ENCODE assay signal across 13 cellular contexts in the genomic region with DNA sequence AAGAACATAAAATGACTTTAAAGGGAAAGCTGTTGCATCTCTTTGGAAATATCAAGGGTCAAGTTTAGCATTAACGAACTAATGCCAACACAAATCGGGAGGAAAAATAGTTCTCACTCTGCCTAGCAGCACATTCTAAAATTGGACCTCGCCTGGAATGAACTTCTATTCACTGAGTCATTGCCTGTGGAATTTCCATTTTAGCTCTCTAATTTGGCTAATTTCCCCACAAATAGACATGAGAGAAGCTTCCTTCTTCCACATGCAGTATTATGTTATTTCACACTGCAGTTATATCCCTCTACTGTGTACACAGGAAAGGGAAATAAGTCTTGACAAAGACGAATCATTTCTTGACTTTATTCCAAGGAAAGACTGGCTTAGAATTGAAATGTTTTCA. TPM values are rescaled to one million over a fixed set of nuclear protein-coding genes. Genes with fewer than 3 reads are reported as not detected.
DNase-seq lines count a peak whose midpoint lies in the region; ATAC-seq, FAIRE-seq and TF ChIP-seq lines count a peak whose summit lies in the region.
"Had no signal": no experiment of that assay in that cellular context is flagged by ENCODE, and none has a peak within 500 bp of the region (broad histone marks: within the 10 kb centered on the region; RNA-seq: fewer than 3 reads in every experiment).

No MANE protein-coding gene starts in this region.

- CTCF ChIA-PET in endothelial cell of umbilical vein (lab: Charles Lee), result interaction anchor here (1.0 to 1.4 kb wide), 2 partner anchors 18 to 79 kb away, joined by 5 to 6 read pairs; no protein-coding TSS in a partner anchor
- CTCF ChIA-PET in activated naive CD4-positive, alpha-beta T cell treated with anti-CD3 and anti-CD28 coated beads for 36 hours (lab: Charles Lee), result no interaction called here

- H3K9ac ChIP-seq in endothelial cell of umbilical vein (replicated peaks; ENCODE audit: extremely low read depth, insufficient read depth, low read length), result no peak overlapping the region

- peaks cover 30% of the 10 kb centered on the region for H3K4me1 ChIP-seq in endothelial cell of umbilical vein (ENCODE audit: control insufficient read depth, extremely low read depth, insufficient read depth, low read length)
- peaks cover 0 to 16% of the 10 kb centered on the region in 2 donors for H3K4me1 ChIP-seq in thoracic aorta (ENCODE audit: control insufficient read depth in 1 of 2, low read depth in 2 of 2)
- H3K4me1 ChIP-seq: Peyer's patch, suprapubic skin had no signal

- intact Hi-C loops in endothelial cell of umbilical vein (cut with micrococcal nuclease), result loop anchor here (2.0 kb wide), 1 partner anchor 304 kb away; no protein-coding TSS in a partner anchor
- intact Hi-C loops in activated naive CD4-positive, alpha-beta T cell treated with anti-CD3 and anti-CD28 coated beads for 36 hours (cut with micrococcal nuclease), result no loop called here

- H3K4me3 ChIP-seq in MG63 (peak overlapping the region; percentile 3; the same call in 1 of the 2 replicates), endothelial cell of umbilical vein (replicated peaks in 1 of 3; ENCODE audit: insufficient read depth in 1 of 3, low read depth in 1 of 3, low read length in 3 of 3) (no peak overlapping the region), thoracic aorta (peak overlapping the region; percentile 31)
- H3K4me3 ChIP-seq: mucosa of descending colon, Peyer's patch, suprapubic skin had no signal

- H3K36me3 Mint-ChIP-seq in activated naive CD4-positive, alpha-beta T cell treated with anti-CD3 and anti-CD28 coated beads for 36 hours (ENCODE audit: low read depth), result peaks cover 8% of the 10 kb centered on the region

- no peak overlapping the region for H3K4me3 Mint-ChIP-seq in activated naive CD4-positive, alpha-beta T cell treated with anti-CD3 and anti-CD28 coated beads for 36 hours

- DNase-seq in MG63, result no peak
- DNase-seq in endothelial cell of umbilical vein (ENCODE audit: low read depth, low spot score), result peak; percentile 90
- peak; percentile 65 for DNase-seq in kidney tubule cell (ENCODE audit: low spot score)
- no peak for DNase-seq in thoracic aorta (ENCODE audit: low spot score)
- no peak for DNase-seq in activated naive CD4-positive, alpha-beta T cell treated with anti-CD3 and anti-CD28 coated beads for 36 hours
- DNase-seq in MV-4-11 (lab: John Stamatoyannopoulos, UW), result no peak
- DNase-seq: activated naive CD4-positive, alpha-beta T cell treated with anti-CD3 and anti-CD28 coated beads, Interleukin-2, amount 50 U/mL, for 16 hours; hippocampal formation; mucosa of descending colon; Peyer's patch had no signal

- H3K27me3 ChIP-seq in MG63 (no peaks in the 10 kb centered on the region), endothelial cell of umbilical vein (ENCODE audit: control insufficient read depth in 2 of 2, insufficient read depth in 2 of 2, low read length in 2 of 2) (no peaks in the 10 kb centered on the region), thoracic aorta (replicated peaks; ENCODE audit: insufficient read depth) (no peaks in the 10 kb centered on the region)
- H3K27me3 ChIP-seq: Peyer's patch, suprapubic skin had no signal

- no peak for TF ChIP-seq CTCF in endothelial cell of umbilical vein (IDR thresholded peaks at IDR 0.05; ENCODE audit: extremely low read depth in 1 of 2, insufficient read depth in 1 of 2, low read depth in 1 of 2, low read length in 2 of 2)
- no peak for TF ChIP-seq CTCF in thoracic aorta (IDR thresholded peaks at IDR 0.05)

- ATAC-seq in thoracic aorta (ENCODE audit: insufficient number of reproducible peaks, low FRiP score, low read depth) (no peak), GM21825 (IDR thresholded peaks at IDR 0.05; ENCODE audit: unreplicated experiment) (no peak)
- ATAC-seq: mucosa of descending colon had no signal

- peaks cover 9% of the 10 kb centered on the region for H3K9me3 Mint-ChIP-seq in activated naive CD4-positive, alpha-beta T cell treated with anti-CD3 and anti-CD28 coated beads for 36 hours

- H4K20me1 ChIP-seq in endothelial cell of umbilical vein (replicated peaks; ENCODE audit: control insufficient read depth, extremely low read depth, insufficient read depth, low read length), result no peaks in the 10 kb centered on the region

- H3K27ac ChIP-seq in endothelial cell of umbilical vein (ENCODE audit: insufficient read depth, low read depth, low read length) (peak overlapping the region; percentile 69), thoracic aorta (peak overlapping the region in 1 of 2 donors; percentile 12)
- H3K27ac ChIP-seq: suprapubic skin had no signal

- FAIRE-seq in endothelial cell of umbilical vein (lab: Jason Lieb, UNC), result peak; percentile 87
- FAIRE-seq: D721Med had no signal

- no peaks in the 10 kb centered on the region for H3K27me3 Mint-ChIP-seq in activated naive CD4-positive, alpha-beta T cell treated with anti-CD3 and anti-CD28 coated beads for 36 hours (ENCODE audit: low read depth)

- peak overlapping the region; percentile 73 for H3K4me2 ChIP-seq in endothelial cell of umbilical vein (ENCODE audit: insufficient read depth, low read length)

- H3K9me1 ChIP-seq in endothelial cell of umbilical vein (replicated peaks; ENCODE audit: control insufficient read depth, extremely low read depth, insufficient read depth, low read length), result no peaks in the 10 kb centered on the region

- H3K36me3 ChIP-seq in MG63 (no peaks in the 10 kb centered on the region; the same call in 1 of the 2 replicates), endothelial cell of umbilical vein (ENCODE audit: control insufficient read depth in 2 of 2, extremely low read depth in 1 of 2, insufficient read depth in 2 of 2, low read length in 2 of 2) (no peaks in the 10 kb centered on the region), thoracic aorta (no peaks in the 10 kb centered on the region)
- H3K36me3 ChIP-seq: Peyer's patch, suprapubic skin had no signal

- peaks cover 10% of the 10 kb centered on the region for H3K4me1 Mint-ChIP-seq in activated naive CD4-positive, alpha-beta T cell treated with anti-CD3 and anti-CD28 coated beads for 36 hours (ENCODE audit: low read depth)

- BruUV-seq in endothelial cell of umbilical vein (replicated peaks; lab: Mats Ljungman, UMichigan), result no TSS peak

- H3K27ac Mint-ChIP-seq in activated naive CD4-positive, alpha-beta T cell treated with anti-CD3 and anti-CD28 coated beads for 36 hours, result no peak overlapping the region

- POLR2A ChIA-PET in endothelial cell of umbilical vein (lab: Charles Lee), result no interaction called here

- dilution Hi-C loops in endothelial cell of umbilical vein (cut with MboI; ENCODE audit: extremely low pct_ligation_motif_present, low sequenced_read_pairs), result no loop called here

- peaks cover 13% of the 10 kb centered on the region for H3K79me2 ChIP-seq in endothelial cell of umbilical vein (ENCODE audit: control insufficient read depth, insufficient read depth, low read length)

- no peaks in the 10 kb centered on the region for H3K9me3 ChIP-seq in MG63
- no peaks in the 10 kb centered on the region for H3K9me3 ChIP-seq in endothelial cell of umbilical vein (replicated peaks; ENCODE audit: control insufficient read depth, insufficient read depth, low read length)
- H3K9me3 ChIP-seq in thoracic aorta, result no peaks in the 10 kb centered on the region
- H3K9me3 ChIP-seq: mucosa of descending colon, Peyer's patch, suprapubic skin had no signal

- H2AFZ ChIP-seq in endothelial cell of umbilical vein (ENCODE audit: low read depth, low read length), result no peak overlapping the region

- no peak for TF ChIP-seq POLR2A in endothelial cell of umbilical vein (IDR thresholded peaks at IDR 0.05; ENCODE audit: low read depth, low read length)

TF ChIP-seq in endothelial cell of umbilical vein, 7 proteins besides CTCF, POLR2A, EP300 and RAD21:
- TF ChIP-seq FOS (IDR thresholded peaks at IDR 0.05; ENCODE audit: borderline replicate concordance, insufficient read depth, low read length), result no peak
- peak; percentile 28 for TF ChIP-seq GATA2 (IDR thresholded peaks at IDR 0.05; ENCODE audit: insufficient read depth, insufficient read length, low read depth, low read length)
- no peak for TF ChIP-seq MYC (IDR thresholded peaks at IDR 0.05; ENCODE audit: low read depth, low read length)
- TF ChIP-seq, protein P1, sequence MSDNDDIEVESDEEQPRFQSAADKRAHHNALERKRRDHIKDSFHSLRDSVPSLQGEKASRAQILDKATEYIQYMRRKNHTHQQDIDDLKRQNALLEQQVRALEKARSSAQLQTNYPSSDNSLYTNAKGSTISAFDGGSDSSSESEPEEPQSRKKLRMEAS (IDR thresholded peaks at IDR 0.05; ENCODE audit: insufficient read depth, insufficient read length), result no peak
- TF ChIP-seq POLR2AphosphoS5 (IDR thresholded peaks at IDR 0.05; ENCODE audit: insufficient read depth, low read depth, low read length), result no peak
- no peak for TF ChIP-seq EZH2 (IDR thresholded peaks at IDR 0.05; ENCODE audit: borderline replicate concordance, low read depth, low read length, severe bottlenecking)
- peak; percentile 71 for TF ChIP-seq JUN (IDR thresholded peaks at IDR 0.05; ENCODE audit: borderline replicate concordance, insufficient read depth, insufficient read length, low read depth)

RNA-seq across cellular contexts. Expression of a gene that starts 9.3 kb away (rescaled TPM):
- total RNA-seq in MG63 (2014; rRNA removed; shearing (Covaris generic); ENCODE audit: low replicate concordance), result 2.5 and 3.3 TPM in 2 replicates
- 5.0 and 5.4 TPM in 2 replicates for total RNA-seq in endothelial cell of umbilical vein
- polyA plus RNA-seq in endothelial cell of umbilical vein, result 2.4 and 2.6 TPM in 2 replicates
- polyA plus RNA-seq in endothelial cell of umbilical vein (2011; cell fraction: cytosol; rRNA removed), result 2.1 and 2.6 TPM in 2 replicates
- polyA plus RNA-seq in endothelial cell of umbilical vein (2011; cell fraction: nucleus; rRNA removed), result 3.3 and 3.6 TPM in 2 replicates
- 2.5 and 2.8 TPM in 2 replicates for polyA plus RNA-seq in endothelial cell of umbilical vein (2012)
- polyA minus RNA-seq in endothelial cell of umbilical vein, result 10.1 and 11.7 TPM in 2 replicates
- 9.4 TPM for polyA minus RNA-seq in endothelial cell of umbilical vein (2011; cell fraction: cytosol; rRNA and poly(A)+ RNA removed)
- 11.6 and 13.6 TPM in 2 replicates for polyA minus RNA-seq in endothelial cell of umbilical vein (2011; cell fraction: nucleus; rRNA and poly(A)+ RNA removed)
- total RNA-seq in thoracic aorta, result 10 to 100 TPM in 1 of 2 donors, 1 to 10 TPM in 1; 8.9 to 13.8 TPM
- total RNA-seq in activated naive CD4-positive, alpha-beta T cell treated with anti-CD3 and anti-CD28 coated beads for 36 hours, result 1 to 10 TPM; 2.0 to 2.4 TPM

Comparison
In these comparisons a context has a peak if more than half of its experiments do, and no peak if none do; other contexts are left out.
1. DNase-seq: peak in endothelial cell of umbilical vein (single experiment) and kidney tubule cell (single experiment); none in MG63 (single experiment), thoracic aorta (single experiment), activated naive CD4-positive, alpha-beta T cell treated with anti-CD3 and anti-CD28 coated beads for 36 hours (single experiment) and MV-4-11 (single experiment).
2. H3K4me3 ChIP-seq: peak in MG63 (single experiment) and thoracic aorta (single experiment); none in endothelial cell of umbilical vein (0 of 3).